9 cellular contexts compared by ENCODE assay signal in genomic region chr9:84670106-84670800, GRCh38. TPM values are rescaled to one million over a fixed set of nuclear protein-coding genes. Genes with fewer than 3 reads are reported as not detected.
DNase-seq lines count a peak whose midpoint lies in the region; ATAC-seq and TF ChIP-seq lines count a peak whose summit lies in the region.
"Had no signal": no experiment of that assay in that cellular context is flagged by ENCODE, and none has a peak within 500 bp of the region (broad histone marks: within the 10 kb centered on the region; RNA-seq: fewer than 3 reads in every experiment).

No MANE protein-coding gene starts in this region.

- no peak overlapping the region for H3K27ac Mint-ChIP-seq in neural crest cell (ENCODE audit: unreplicated experiment)

- peaks cover under 1% of the 10 kb centered on the region for H3K36me3 Mint-ChIP-seq in neural crest cell (ENCODE audit: low read depth)

- H3K27ac ChIP-seq in HUES6 (ENCODE audit: low read depth, low read length): no peak overlapping the region
- peak overlapping the region; percentile 16 to 40 for H3K27ac ChIP-seq in esophagus (ENCODE audit: low read depth in 2 of 2, low read length in 1 of 2)

- H3K4me3 ChIP-seq in HUES6 (ENCODE audit: low read depth, low read length): peak overlapping the region; percentile 75
- H3K4me3 ChIP-seq in esophagus (ENCODE audit: low read depth in 1 of 2, low read length in 2 of 2): peak overlapping the region; percentile 47 to 57

- peak; percentile 32 for DNase-seq in AG20443 (ENCODE audit: low spot score)
- peak; percentile 25 for DNase-seq in neural crest cell (ENCODE audit: low read depth, low spot score)
- DNase-seq in central memory CD4-positive, alpha-beta T cell: no peak
- DNase-seq: Karpas-422 had no signal

- H3K9me3 Mint-ChIP-seq in neural crest cell: peaks cover 4% of the 10 kb centered on the region

- peak overlapping the region; percentile 90 for H3K4me3 Mint-ChIP-seq in neural crest cell

- TF ChIP-seq CTCF in neural crest cell (conservative IDR thresholded peaks at IDR 0.05): peak; percentile 9

- H3K4me1 ChIP-seq in HUES6 (ENCODE audit: control insufficient read depth, insufficient read depth, low read length): peaks cover 9% of the 10 kb centered on the region
- peaks cover 3 to 21% of the 10 kb centered on the region in 2 donors for H3K4me1 ChIP-seq in esophagus (ENCODE audit: control insufficient read depth in 2 of 2, insufficient read depth in 2 of 2, low read length in 1 of 2)

- H3K9ac ChIP-seq in HUES6 (ENCODE audit: low read length): no peak overlapping the region

- H3K27me3 ChIP-seq in HUES6 (ENCODE audit: control insufficient read depth, insufficient read depth, low read length): peaks cover 88% of the 10 kb centered on the region
- peaks cover 0 to 6% of the 10 kb centered on the region in 2 donors for H3K27me3 ChIP-seq in esophagus (ENCODE audit: control insufficient read depth in 1 of 2, insufficient read depth in 2 of 2, low read length in 2 of 2)

- no peaks in the 10 kb centered on the region for H3K36me3 ChIP-seq in HUES6 (ENCODE audit: control insufficient read depth, insufficient read depth, low read length)
- H3K36me3 ChIP-seq in esophagus (ENCODE audit: control insufficient read depth in 2 of 2, insufficient read depth in 2 of 2, low read length in 1 of 2): no peaks in the 10 kb centered on the region

- peaks cover 61% of the 10 kb centered on the region for H3K27me3 Mint-ChIP-seq in neural crest cell (ENCODE audit: low read depth)

- WGBS in esophagus, 2 donors: 2 to 3% methylated on average over 52 to 58 of the region's 58 CpGs

- ATAC-seq in HG02981 (IDR thresholded peaks at IDR 0.05; ENCODE audit: unreplicated experiment) (no peak), GM18909 (IDR thresholded peaks at IDR 0.05; ENCODE audit: poor library complexity, unreplicated experiment) (no peak), GM19035 (IDR thresholded peaks at IDR 0.05; ENCODE audit: unreplicated experiment) (no peak)

- H3K9me3 ChIP-seq in HUES6 (ENCODE audit: control insufficient read depth, insufficient read depth, low read depth, low read length): no peaks in the 10 kb centered on the region
- no peaks in the 10 kb centered on the region for H3K9me3 ChIP-seq in esophagus (ENCODE audit: control insufficient read depth in 2 of 2, insufficient read depth in 1 of 2, low read depth in 1 of 2, low read length in 1 of 2)

- H3K4me1 Mint-ChIP-seq in neural crest cell: peaks cover 46% of the 10 kb centered on the region

RNA-seq across cellular contexts. Expression of gene NTRK2, which starts 0.7 kb away (rescaled TPM):
- 1 to 10 TPM; 1.2 to 3.6 TPM for polyA plus RNA-seq in esophagus
- 20.1 and 20.6 TPM in 2 replicates for total RNA-seq in neural crest cell
